In the genomic region with DNA sequence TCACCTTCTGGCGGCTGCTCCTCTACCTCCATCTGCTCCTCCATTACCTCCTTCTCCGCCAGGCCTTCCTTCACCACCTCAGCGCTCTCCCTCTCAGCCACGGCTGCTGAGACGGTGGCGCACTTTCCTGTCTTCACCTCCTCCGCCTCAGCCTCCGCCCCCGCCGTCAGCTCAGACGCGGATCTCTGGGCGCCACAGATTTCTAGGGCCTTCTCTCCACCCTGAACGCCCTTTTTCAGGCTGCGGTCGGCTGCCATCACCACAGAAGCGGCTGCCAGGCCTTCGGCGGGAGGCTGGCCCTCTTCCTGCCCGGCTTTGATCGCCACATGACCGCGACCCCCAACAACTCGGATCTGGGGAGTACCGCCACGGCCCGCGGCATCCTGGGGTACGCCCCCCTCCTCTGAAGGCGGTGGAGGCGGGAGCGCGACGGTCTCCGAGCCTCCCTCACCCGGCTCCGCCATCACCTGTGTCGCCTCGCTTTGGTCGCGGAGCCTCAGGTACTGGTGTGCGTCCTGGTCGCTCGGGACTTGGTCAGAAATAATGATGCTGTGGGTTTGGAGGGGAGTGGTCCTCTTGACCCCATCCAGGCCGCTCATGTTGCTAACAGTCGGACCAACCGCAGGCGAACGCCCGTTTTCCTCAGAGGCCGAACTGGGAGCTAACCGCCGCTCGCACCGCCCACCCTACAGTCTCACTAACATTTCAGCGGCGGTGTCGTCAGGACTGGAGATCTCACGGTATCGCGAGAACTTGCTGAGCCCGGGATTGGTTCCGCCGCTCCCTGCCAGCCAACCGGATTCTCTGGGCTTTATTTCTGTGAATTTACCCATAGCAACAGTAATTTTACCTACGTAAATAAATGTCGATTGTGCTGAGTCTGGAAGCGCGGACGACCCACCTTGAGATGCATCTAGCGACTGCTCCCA, we compare ENCODE assay signal across 1 cellular context.
TF ChIP-seq lines count a peak whose summit lies in the region.

A gene (minus strand): TSS at position 699 of the 929 bp plus-strand sequence. CDS start 100 bp downstream, at position 599.

TF ChIP-seq in K562, 482 proteins besides CTCF, POLR2A, EP300 and RAD21 (continued from another document and continues in another):
- TF ChIP-seq, protein P1, sequence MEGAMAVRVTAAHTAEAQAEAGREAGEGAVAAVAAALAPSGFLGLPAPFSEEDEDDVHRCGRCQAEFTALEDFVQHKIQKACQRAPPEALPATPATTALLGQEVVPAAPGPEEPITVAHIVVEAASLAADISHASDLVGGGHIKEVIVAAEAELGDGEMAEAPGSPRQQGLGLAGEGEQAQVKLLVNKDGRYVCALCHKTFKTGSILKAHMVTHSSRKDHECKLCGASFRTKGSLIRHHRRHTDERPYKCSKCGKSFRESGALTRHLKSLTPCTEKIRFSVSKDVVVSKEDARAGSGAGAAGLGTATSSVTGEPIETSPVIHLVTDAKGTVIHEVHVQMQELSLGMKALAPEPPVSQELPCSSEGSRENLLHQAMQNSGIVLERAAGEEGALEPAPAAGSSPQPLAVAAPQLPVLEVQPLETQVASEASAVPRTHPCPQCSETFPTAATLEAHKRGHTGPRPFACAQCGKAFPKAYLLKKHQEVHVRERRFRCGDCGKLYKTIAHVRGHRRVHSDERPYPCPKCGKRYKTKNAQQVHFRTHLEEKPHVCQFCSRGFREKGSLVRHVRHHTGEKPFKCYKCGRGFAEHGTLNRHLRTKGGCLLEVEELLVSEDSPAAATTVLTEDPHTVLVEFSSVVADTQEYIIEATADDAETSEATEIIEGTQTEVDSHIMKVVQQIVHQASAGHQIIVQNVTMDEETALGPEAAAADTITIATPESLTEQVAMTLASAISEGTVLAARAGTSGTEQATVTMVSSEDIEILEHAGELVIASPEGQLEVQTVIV (CRISPR knock-in tag; IDR thresholded peaks at IDR 0.05; ENCODE audit: borderline replicate concordance): no peak
- TF ChIP-seq, protein P2, sequence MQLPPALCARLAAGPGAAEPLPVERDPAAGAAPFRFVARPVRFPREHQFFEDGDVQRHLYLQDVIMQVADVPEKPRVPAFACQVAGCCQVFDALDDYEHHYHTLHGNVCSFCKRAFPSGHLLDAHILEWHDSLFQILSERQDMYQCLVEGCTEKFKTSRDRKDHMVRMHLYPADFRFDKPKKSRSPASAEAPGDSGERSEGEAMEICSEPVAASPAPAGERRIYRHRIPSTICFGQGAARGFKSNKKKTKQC (CRISPR knock-in tag; IDR thresholded peaks at IDR 0.05): peak; percentile 24
- TF ChIP-seq CBFB (CRISPR knock-in tag; IDR thresholded peaks at IDR 0.05) (peak; percentile 74; the same call in 1 of the 2 replicates), FOSL1 (tag; conservative IDR thresholded peaks at IDR 0.05) (no peak), OTX1 (CRISPR knock-in tag; IDR thresholded peaks at IDR 0.05) (peak; percentile 81; the same call in 1 of the 2 replicates), HNRNPK (IDR thresholded peaks at IDR 0.05; ENCODE audit: low read depth, low read length, poor library complexity, severe bottlenecking) (no peak), BCOR (IDR thresholded peaks at IDR 0.05) (peak; percentile 59), HDAC8 (tag; IDR thresholded peaks at IDR 0.05) (no peak), RFX1 (IDR thresholded peaks at IDR 0.05) (peak; percentile 86), ERF (CRISPR knock-in tag; IDR thresholded peaks at IDR 0.05) (0 out of 2 replicates have a peak, but pooled peaks have one; percentile 70), PYGO2 (tag; IDR thresholded peaks at IDR 0.05) (no peak), BDP1 (IDR thresholded peaks at IDR 0.05; ENCODE audit: insufficient read depth, insufficient read length) (no peak), STAT5B (CRISPR knock-in tag; IDR thresholded peaks at IDR 0.05) (no peak), FOXK1 (CRISPR knock-in tag; IDR thresholded peaks at IDR 0.05; ENCODE audit: borderline replicate concordance) (no peak), TEAD2 (tag; IDR thresholded peaks at IDR 0.05) (no peak), LARP7 (IDR thresholded peaks at IDR 0.05) (peak; percentile 71; the same call in 1 of the 2 replicates), COPS2 (conservative IDR thresholded peaks at IDR 0.05) (no peak), YY1 (IDR thresholded peaks at IDR 0.05; ENCODE audit: borderline replicate concordance in 1 of 3, control insufficient read depth in 1 of 3, extremely low read depth in 1 of 3, insufficient read depth in 3 of 3, insufficient read length in 1 of 3, insufficient replicate concordance in 2 of 3, low read depth in 1 of 3, low read length in 2 of 3) (peak in 1 of 3 experiments; percentile 43), ZNF217 (CRISPR knock-in tag; IDR thresholded peaks at IDR 0.05) (no peak), RBM17 (IDR thresholded peaks at IDR 0.05; ENCODE audit: borderline replicate concordance, low read depth, low read length) (no peak), ZNF184 (CRISPR knock-in tag; IDR thresholded peaks at IDR 0.05) (no peak), POLR2AphosphoS2 (IDR thresholded peaks at IDR 0.05; ENCODE audit: low read length) (peak; percentile 75; the same call in 1 of the 2 replicates), ZNF583 (CRISPR knock-in tag; IDR thresholded peaks at IDR 0.05) (no peak), ZNF780A (CRISPR knock-in tag; IDR thresholded peaks at IDR 0.05) (no peak), FOXJ2 (tag; IDR thresholded peaks at IDR 0.05) (peak; percentile 97), SREBF2 (CRISPR knock-in tag; IDR thresholded peaks at IDR 0.05) (no peak), RBM25 (IDR thresholded peaks at IDR 0.05; ENCODE audit: low read depth, low read length, severe bottlenecking) (peak; percentile 73), ZBTB1 (CRISPR knock-in tag; IDR thresholded peaks at IDR 0.05; ENCODE audit: borderline replicate concordance, low read depth) (no peak), SRSF7 (optimal IDR thresholded peaks at IDR 0.05; ENCODE audit: low read depth, low read length) (no peak), ZNF717 (CRISPR knock-in tag; IDR thresholded peaks at IDR 0.05) (no peak)
- TF ChIP-seq, protein P3, sequence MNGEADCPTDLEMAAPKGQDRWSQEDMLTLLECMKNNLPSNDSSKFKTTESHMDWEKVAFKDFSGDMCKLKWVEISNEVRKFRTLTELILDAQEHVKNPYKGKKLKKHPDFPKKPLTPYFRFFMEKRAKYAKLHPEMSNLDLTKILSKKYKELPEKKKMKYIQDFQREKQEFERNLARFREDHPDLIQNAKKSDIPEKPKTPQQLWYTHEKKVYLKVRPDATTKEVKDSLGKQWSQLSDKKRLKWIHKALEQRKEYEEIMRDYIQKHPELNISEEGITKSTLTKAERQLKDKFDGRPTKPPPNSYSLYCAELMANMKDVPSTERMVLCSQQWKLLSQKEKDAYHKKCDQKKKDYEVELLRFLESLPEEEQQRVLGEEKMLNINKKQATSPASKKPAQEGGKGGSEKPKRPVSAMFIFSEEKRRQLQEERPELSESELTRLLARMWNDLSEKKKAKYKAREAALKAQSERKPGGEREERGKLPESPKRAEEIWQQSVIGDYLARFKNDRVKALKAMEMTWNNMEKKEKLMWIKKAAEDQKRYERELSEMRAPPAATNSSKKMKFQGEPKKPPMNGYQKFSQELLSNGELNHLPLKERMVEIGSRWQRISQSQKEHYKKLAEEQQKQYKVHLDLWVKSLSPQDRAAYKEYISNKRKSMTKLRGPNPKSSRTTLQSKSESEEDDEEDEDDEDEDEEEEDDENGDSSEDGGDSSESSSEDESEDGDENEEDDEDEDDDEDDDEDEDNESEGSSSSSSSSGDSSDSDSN (IDR thresholded peaks at IDR 0.05; ENCODE audit: borderline replicate concordance in 1 of 2, low read depth in 2 of 2, low read length in 2 of 2): peak in 1 of 2 experiments; percentile 90; a peak in 2 of 4 replicates
- TF ChIP-seq, protein P4, sequence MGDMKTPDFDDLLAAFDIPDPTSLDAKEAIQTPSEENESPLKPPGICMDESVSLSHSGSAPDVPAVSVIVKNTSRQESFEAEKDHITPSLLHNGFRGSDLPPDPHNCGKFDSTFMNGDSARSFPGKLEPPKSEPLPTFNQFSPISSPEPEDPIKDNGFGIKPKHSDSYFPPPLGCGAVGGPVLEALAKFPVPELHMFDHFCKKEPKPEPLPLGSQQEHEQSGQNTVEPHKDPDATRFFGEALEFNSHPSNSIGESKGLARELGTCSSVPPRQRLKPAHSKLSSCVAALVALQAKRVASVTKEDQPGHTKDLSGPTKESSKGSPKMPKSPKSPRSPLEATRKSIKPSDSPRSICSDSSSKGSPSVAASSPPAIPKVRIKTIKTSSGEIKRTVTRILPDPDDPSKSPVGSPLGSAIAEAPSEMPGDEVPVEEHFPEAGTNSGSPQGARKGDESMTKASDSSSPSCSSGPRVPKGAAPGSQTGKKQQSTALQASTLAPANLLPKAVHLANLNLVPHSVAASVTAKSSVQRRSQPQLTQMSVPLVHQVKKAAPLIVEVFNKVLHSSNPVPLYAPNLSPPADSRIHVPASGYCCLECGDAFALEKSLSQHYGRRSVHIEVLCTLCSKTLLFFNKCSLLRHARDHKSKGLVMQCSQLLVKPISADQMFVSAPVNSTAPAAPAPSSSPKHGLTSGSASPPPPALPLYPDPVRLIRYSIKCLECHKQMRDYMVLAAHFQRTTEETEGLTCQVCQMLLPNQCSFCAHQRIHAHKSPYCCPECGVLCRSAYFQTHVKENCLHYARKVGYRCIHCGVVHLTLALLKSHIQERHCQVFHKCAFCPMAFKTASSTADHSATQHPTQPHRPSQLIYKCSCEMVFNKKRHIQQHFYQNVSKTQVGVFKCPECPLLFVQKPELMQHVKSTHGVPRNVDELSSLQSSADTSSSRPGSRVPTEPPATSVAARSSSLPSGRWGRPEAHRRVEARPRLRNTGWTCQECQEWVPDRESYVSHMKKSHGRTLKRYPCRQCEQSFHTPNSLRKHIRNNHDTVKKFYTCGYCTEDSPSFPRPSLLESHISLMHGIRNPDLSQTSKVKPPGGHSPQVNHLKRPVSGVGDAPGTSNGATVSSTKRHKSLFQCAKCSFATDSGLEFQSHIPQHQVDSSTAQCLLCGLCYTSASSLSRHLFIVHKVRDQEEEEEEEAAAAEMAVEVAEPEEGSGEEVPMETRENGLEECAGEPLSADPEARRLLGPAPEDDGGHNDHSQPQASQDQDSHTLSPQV (IDR thresholded peaks at IDR 0.05): no peak
- TF ChIP-seq, protein P5, sequence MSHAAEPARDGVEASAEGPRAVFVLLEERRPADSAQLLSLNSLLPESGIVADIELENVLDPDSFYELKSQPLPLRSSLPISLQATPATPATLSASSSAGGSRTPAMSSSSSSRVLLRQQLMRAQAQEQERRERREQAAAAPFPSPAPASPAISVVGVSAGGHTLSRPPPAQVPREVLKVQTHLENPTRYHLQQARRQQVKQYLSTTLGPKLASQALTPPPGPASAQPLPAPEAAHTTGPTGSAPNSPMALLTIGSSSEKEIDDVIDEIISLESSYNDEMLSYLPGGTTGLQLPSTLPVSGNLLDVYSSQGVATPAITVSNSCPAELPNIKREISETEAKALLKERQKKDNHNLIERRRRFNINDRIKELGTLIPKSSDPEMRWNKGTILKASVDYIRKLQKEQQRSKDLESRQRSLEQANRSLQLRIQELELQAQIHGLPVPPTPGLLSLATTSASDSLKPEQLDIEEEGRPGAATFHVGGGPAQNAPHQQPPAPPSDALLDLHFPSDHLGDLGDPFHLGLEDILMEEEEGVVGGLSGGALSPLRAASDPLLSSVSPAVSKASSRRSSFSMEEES (CRISPR knock-in tag; IDR thresholded peaks at IDR 0.05): no peak
- TF ChIP-seq, protein P6, sequence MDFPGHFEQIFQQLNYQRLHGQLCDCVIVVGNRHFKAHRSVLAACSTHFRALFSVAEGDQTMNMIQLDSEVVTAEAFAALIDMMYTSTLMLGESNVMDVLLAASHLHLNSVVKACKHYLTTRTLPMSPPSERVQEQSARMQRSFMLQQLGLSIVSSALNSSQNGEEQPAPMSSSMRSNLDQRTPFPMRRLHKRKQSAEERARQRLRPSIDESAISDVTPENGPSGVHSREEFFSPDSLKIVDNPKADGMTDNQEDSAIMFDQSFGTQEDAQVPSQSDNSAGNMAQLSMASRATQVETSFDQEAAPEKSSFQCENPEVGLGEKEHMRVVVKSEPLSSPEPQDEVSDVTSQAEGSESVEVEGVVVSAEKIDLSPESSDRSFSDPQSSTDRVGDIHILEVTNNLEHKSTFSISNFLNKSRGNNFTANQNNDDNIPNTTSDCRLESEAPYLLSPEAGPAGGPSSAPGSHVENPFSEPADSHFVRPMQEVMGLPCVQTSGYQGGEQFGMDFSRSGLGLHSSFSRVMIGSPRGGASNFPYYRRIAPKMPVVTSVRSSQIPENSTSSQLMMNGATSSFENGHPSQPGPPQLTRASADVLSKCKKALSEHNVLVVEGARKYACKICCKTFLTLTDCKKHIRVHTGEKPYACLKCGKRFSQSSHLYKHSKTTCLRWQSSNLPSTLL (IDR thresholded peaks at IDR 0.05): no peak
- TF ChIP-seq, protein P7, sequence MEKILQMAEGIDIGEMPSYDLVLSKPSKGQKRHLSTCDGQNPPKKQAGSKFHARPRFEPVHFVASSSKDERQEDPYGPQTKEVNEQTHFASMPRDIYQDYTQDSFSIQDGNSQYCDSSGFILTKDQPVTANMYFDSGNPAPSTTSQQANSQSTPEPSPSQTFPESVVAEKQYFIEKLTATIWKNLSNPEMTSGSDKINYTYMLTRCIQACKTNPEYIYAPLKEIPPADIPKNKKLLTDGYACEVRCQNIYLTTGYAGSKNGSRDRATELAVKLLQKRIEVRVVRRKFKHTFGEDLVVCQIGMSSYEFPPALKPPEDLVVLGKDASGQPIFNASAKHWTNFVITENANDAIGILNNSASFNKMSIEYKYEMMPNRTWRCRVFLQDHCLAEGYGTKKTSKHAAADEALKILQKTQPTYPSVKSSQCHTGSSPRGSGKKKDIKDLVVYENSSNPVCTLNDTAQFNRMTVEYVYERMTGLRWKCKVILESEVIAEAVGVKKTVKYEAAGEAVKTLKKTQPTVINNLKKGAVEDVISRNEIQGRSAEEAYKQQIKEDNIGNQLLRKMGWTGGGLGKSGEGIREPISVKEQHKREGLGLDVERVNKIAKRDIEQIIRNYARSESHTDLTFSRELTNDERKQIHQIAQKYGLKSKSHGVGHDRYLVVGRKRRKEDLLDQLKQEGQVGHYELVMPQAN (IDR thresholded peaks at IDR 0.05; ENCODE audit: borderline replicate concordance): peak; percentile 62
- TF ChIP-seq, protein P8, sequence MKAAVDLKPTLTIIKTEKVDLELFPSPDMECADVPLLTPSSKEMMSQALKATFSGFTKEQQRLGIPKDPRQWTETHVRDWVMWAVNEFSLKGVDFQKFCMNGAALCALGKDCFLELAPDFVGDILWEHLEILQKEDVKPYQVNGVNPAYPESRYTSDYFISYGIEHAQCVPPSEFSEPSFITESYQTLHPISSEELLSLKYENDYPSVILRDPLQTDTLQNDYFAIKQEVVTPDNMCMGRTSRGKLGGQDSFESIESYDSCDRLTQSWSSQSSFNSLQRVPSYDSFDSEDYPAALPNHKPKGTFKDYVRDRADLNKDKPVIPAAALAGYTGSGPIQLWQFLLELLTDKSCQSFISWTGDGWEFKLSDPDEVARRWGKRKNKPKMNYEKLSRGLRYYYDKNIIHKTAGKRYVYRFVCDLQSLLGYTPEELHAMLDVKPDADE (conservative IDR thresholded peaks at IDR 0.05; ENCODE audit: control insufficient read depth, low read depth, low read length): no peak; the same call in 1 of the 2 replicates
